Comparison of ENCODE assay signal across 8 cellular contexts in the genomic region with DNA sequence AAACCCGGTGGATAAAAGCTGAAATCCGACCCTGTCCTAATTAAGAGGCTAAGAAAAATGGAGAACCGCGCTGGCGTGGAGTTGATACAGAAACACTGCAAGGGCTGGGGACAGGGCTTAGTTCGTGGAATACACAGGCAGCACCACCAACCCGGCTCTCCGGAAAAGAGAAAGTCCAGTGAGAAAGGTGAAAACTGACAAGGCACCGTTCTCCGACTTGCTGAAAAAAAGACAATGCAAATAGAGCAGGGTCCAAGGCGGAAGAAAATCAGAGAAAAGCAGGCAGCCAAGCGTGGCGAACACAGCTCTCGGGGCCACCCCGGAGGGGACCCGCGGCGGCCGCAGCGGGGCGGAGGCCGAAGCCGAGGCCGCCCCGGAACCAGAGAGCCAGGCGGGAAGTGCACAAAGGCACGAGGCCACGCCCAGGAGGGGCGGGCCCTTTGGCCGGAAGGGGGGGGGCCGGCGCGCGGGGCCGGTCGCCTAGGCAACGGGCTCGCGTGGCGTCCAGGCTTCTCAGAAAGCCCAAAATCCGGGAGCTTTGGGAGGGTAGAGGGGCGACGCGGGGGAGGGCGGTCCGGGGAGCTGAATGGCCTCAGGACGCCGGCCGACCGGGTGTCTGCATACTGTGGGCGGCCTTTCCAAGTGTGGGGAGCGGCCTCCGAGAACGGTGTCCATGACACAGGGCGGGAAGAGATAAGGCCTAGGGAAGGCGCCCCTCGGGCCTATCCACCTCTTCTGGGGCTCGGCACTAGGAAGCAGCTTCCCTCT. TPM values are rescaled to one million over a fixed set of nuclear protein-coding genes. Genes with fewer than 3 reads are reported as not detected.
DNase-seq lines count a peak whose midpoint lies in the region; ATAC-seq, FAIRE-seq and TF ChIP-seq lines count a peak whose summit lies in the region.

No MANE protein-coding gene starts in this region.

- H3K4me3 Mint-ChIP-seq in neural progenitor cell: peak overlapping the region; percentile 98

- peak; percentile 92 for TF ChIP-seq POLR2A in H54 (IDR thresholded peaks at IDR 0.05; ENCODE audit: low read depth, low read length)

- no peaks in the 10 kb centered on the region for H3K9me3 ChIP-seq in neural progenitor cell (ENCODE audit: low read depth)

- H3K27ac ChIP-seq in foreskin keratinocyte: peak overlapping the region; percentile 75
- H3K27ac ChIP-seq in neural progenitor cell: peak overlapping the region; percentile 98

- peak; percentile 33 for ATAC-seq in foreskin keratinocyte

- peaks cover 39% of the 10 kb centered on the region for H3K79me2 ChIP-seq in neural progenitor cell (ENCODE audit: low read depth)

- peaks cover 16% of the 10 kb centered on the region for H3K27me3 Mint-ChIP-seq in neural progenitor cell (ENCODE audit: insufficient read depth, low read depth)

- H2AFZ ChIP-seq in neural progenitor cell (replicated peaks): peak overlapping the region; percentile 11

- peak overlapping the region; percentile 93 for H3K9ac ChIP-seq in neural progenitor cell

- peak overlapping the region; percentile 100 for H3K27ac Mint-ChIP-seq in neural progenitor cell

- H3K4me1 Mint-ChIP-seq in neural progenitor cell: peaks cover 17% of the 10 kb centered on the region

- peaks cover 20% of the 10 kb centered on the region for H4K20me1 ChIP-seq in neural progenitor cell (ENCODE audit: low read depth)

- H3F3A ChIP-seq in neural progenitor cell (ENCODE audit: low read depth): peaks cover 46% of the 10 kb centered on the region

- DNase-seq in ELR (ENCODE audit: low read depth) (peak; percentile 88), H54 (ENCODE audit: insufficient read length, low spot score) (peak; percentile 93), M059J (ENCODE audit: low read depth) (peak; percentile 82), SIG-M5 (lab: John Stamatoyannopoulos, UW) (peak; percentile 68), foreskin keratinocyte (peak; percentile 41 to 77), neural progenitor cell (ENCODE audit: low spot score) (peak; percentile 95), stromal cell of bone marrow (ENCODE audit: low read depth) (peak; percentile 77)
- peak; percentile 84 for DNase-seq in activated naive CD4-positive, alpha-beta T cell treated with Interleukin-2 at 50 U/mL for 16 hours

- H3K4me2 ChIP-seq in neural progenitor cell: peak overlapping the region; percentile 81

- FAIRE-seq in H54 (lab: Jason Lieb, UNC): no peak

- H3K36me3 ChIP-seq in neural progenitor cell: no peaks in the 10 kb centered on the region

- H3K4me1 ChIP-seq in foreskin keratinocyte: peaks cover 9% of the 10 kb centered on the region
- peaks cover 13% of the 10 kb centered on the region for H3K4me1 ChIP-seq in neural progenitor cell

- peaks cover 4% of the 10 kb centered on the region for H3K36me3 Mint-ChIP-seq in neural progenitor cell

- TF ChIP-seq CTCF in foreskin keratinocyte (conservative IDR thresholded peaks at IDR 0.05): no peak
- TF ChIP-seq CTCF in neural progenitor cell (IDR thresholded peaks at IDR 0.05): no peak

- H3K9me3 Mint-ChIP-seq in neural progenitor cell: peaks cover 3% of the 10 kb centered on the region

- H3K27me3 ChIP-seq in foreskin keratinocyte (no peaks in the 10 kb centered on the region), neural progenitor cell (no peaks in the 10 kb centered on the region)

- peak overlapping the region; percentile 96 for H3K4me3 ChIP-seq in neural progenitor cell

RNA-seq across cellular contexts. Expression of gene ING1, which starts 1.2 kb away (rescaled TPM):
- total RNA-seq in M059J (2014; rRNA removed; shearing (Covaris generic)): 5.8 and 12.4 TPM in 2 replicates
- 9.2 and 13.0 TPM in 2 replicates for total RNA-seq in foreskin keratinocyte
- polyA plus RNA-seq in foreskin keratinocyte: 8.0 and 10.8 TPM in 2 replicates
- 14.7 and 24.3 TPM in 2 replicates for total RNA-seq in neural progenitor cell (ENCODE audit: low replicate concordance)

RNA-seq across cellular contexts. Expression of gene CARS2, which starts 6.3 kb away (rescaled TPM):
- 25.3 and 28.5 TPM in 2 replicates for total RNA-seq in M059J (2014; rRNA removed; shearing (Covaris generic))
- total RNA-seq in foreskin keratinocyte (61.9 and 62.0 TPM in 2 replicates), neural progenitor cell (ENCODE audit: low replicate concordance) (50.0 and 61.4 TPM in 2 replicates)
- 64.0 and 66.5 TPM in 2 replicates for polyA plus RNA-seq in foreskin keratinocyte

Comparison
In these comparisons a context has a peak if more than half of its experiments do, and no peak if none do; other contexts are left out.
1. Peak in every context shown above with its lines: DNase-seq, ATAC-seq, H3K4me3 ChIP-seq and H3K27ac ChIP-seq.